Comparison of ENCODE assay signal across 19 cellular contexts in genomic region chr2:25482341-25482740, GRCh38.
A peak's percentile ranks its signal among the peaks of the same experiment; 100 is the strongest.
DNase-seq lines count a peak whose midpoint lies in the region; ATAC-seq and TF ChIP-seq lines count a peak whose summit lies in the region.
"Had no signal": no experiment of that assay in that cellular context is flagged by ENCODE, and none has a peak within 500 bp of the region (broad histone marks: within the 10 kb centered on the region; RNA-seq: fewer than 3 reads in every experiment).

No MANE protein-coding gene starts in this region.

- intact Hi-C loops in dendritic cell treated with granulocyte-macrophage colony-stimulating factor and Interleukin-4, amounts not matched to agents 40 ng/mL and 50 ng/mL, for 4 days (cut with micrococcal nuclease): no loop called here
- intact Hi-C loops in thyroid gland (cut with DNase I) (no loop called here), right lobe of liver (cut with DNase I) (no loop called here)

- H3K36me3 ChIP-seq in OCI-LY3 (replicated peaks; ENCODE audit: low read depth, low read length) (no peaks in the 10 kb centered on the region), thyroid gland (no peaks in the 10 kb centered on the region), right lobe of liver (no peaks in the 10 kb centered on the region)
- H3K36me3 ChIP-seq: prostate gland, suprapubic skin had no signal

- H3K4me1 Mint-ChIP-seq in dendritic cell treated with granulocyte-macrophage colony-stimulating factor and Interleukin-4, amounts not matched to agents 40 ng/mL and 50 ng/mL, for 4 days (ENCODE audit: low read depth): peaks cover 23% of the 10 kb centered on the region
- peaks cover 5% of the 10 kb centered on the region for H3K4me1 Mint-ChIP-seq in activated CD8-positive, alpha-beta T cell treated with anti-CD3 and anti-CD28 coated beads, Interleukin-2, amount 10 ng/mL, durations not matched to agents 7 days and 5 days (ENCODE audit: low read depth)

- H3K4me1 ChIP-seq in OCI-LY3 (ENCODE audit: low read length) (peaks cover 37% of the 10 kb centered on the region), thyroid gland (peaks cover 12 to 15% of the 10 kb centered on the region in 2 donors), right lobe of liver (no peaks in the 10 kb centered on the region)
- H3K4me1 ChIP-seq: prostate gland, suprapubic skin had no signal

- no peaks in the 10 kb centered on the region for H3K36me3 Mint-ChIP-seq in dendritic cell treated with granulocyte-macrophage colony-stimulating factor and Interleukin-4, amounts not matched to agents 40 ng/mL and 50 ng/mL, for 4 days (ENCODE audit: low read depth)
- peaks cover 1% of the 10 kb centered on the region for H3K36me3 Mint-ChIP-seq in activated CD8-positive, alpha-beta T cell treated with anti-CD3 and anti-CD28 coated beads, Interleukin-2, amount 10 ng/mL, durations not matched to agents 7 days and 5 days (ENCODE audit: low read depth)

- H3K27ac ChIP-seq in OCI-LY3 (ENCODE audit: low read length) (peak overlapping the region; percentile 96), thyroid gland (peak overlapping the region in 2 of 3 donors; percentile 33 to 69), right lobe of liver (no peak overlapping the region)
- H3K27ac ChIP-seq: heart right ventricle, suprapubic skin had no signal

- no peaks in the 10 kb centered on the region for H3K9me3 Mint-ChIP-seq in dendritic cell treated with granulocyte-macrophage colony-stimulating factor and Interleukin-4, amounts not matched to agents 40 ng/mL and 50 ng/mL, for 4 days
- H3K9me3 Mint-ChIP-seq in activated CD8-positive, alpha-beta T cell treated with anti-CD3 and anti-CD28 coated beads, Interleukin-2, amount 10 ng/mL, durations not matched to agents 7 days and 5 days (ENCODE audit: insufficient read depth): no peaks in the 10 kb centered on the region
- H3K9me3 Mint-ChIP-seq: effector memory CD8-positive, alpha-beta T cell had no signal

- no peaks in the 10 kb centered on the region for H3K9me3 ChIP-seq in OCI-LY3 (ENCODE audit: insufficient read depth, low read length)
- H3K9me3 ChIP-seq in thyroid gland: no peaks in the 10 kb centered on the region
- no peaks in the 10 kb centered on the region for H3K9me3 ChIP-seq in right lobe of liver
- H3K9me3 ChIP-seq: heart right ventricle, prostate gland, SK-N-SH, suprapubic skin had no signal

- no peak overlapping the region for H3K4me3 Mint-ChIP-seq in dendritic cell treated with granulocyte-macrophage colony-stimulating factor and Interleukin-4, amounts not matched to agents 40 ng/mL and 50 ng/mL, for 4 days
- H3K4me3 Mint-ChIP-seq in activated CD8-positive, alpha-beta T cell treated with anti-CD3 and anti-CD28 coated beads, Interleukin-2, amount 10 ng/mL, durations not matched to agents 7 days and 5 days: no peak overlapping the region
- H3K4me3 Mint-ChIP-seq: activated CD4-positive, alpha-beta T cell treated with anti-CD3 and anti-CD28 coated beads for 36 hours; effector memory CD8-positive, alpha-beta T cell had no signal

- CTCF ChIA-PET in activated CD8-positive, alpha-beta T cell treated with anti-CD3 and anti-CD28 coated beads, Interleukin-2, amount 10 ng/mL, durations not matched to agents 7 days and 5 days (lab: Charles Lee): interaction anchor here (1.4 kb wide), 1 partner anchor 11 kb away, joined by 3 read pairs; no protein-coding TSS in a partner anchor

- no peaks in the 10 kb centered on the region for H3K27me3 Mint-ChIP-seq in dendritic cell treated with granulocyte-macrophage colony-stimulating factor and Interleukin-4, amounts not matched to agents 40 ng/mL and 50 ng/mL, for 4 days
- H3K27me3 Mint-ChIP-seq in activated CD8-positive, alpha-beta T cell treated with anti-CD3 and anti-CD28 coated beads, Interleukin-2, amount 10 ng/mL, durations not matched to agents 7 days and 5 days (ENCODE audit: low read depth): no peaks in the 10 kb centered on the region
- H3K27me3 Mint-ChIP-seq: activated CD4-positive, alpha-beta T cell treated with anti-CD3 and anti-CD28 coated beads for 36 hours; effector memory CD8-positive, alpha-beta T cell had no signal

- H3K4me2 ChIP-seq in OCI-LY3 (ENCODE audit: low read length): peak overlapping the region; percentile 71
- H3K4me2 ChIP-seq: SK-N-SH had no signal

- WGBS in thyroid gland, 2 donors: 82 to 84% methylated on average over 5 of the region's 5 CpGs
- 81% methylated on average over 5 of the region's 5 CpGs for WGBS in right lobe of liver (ENCODE audit: insufficient coverage, low coverage, low lambda C conversion rate, missing lambda C conversion rate)

- H4K20me1 ChIP-seq in OCI-LY3 (ENCODE audit: insufficient read depth, low read length): no peaks in the 10 kb centered on the region

- H3K27ac Mint-ChIP-seq in dendritic cell treated with granulocyte-macrophage colony-stimulating factor and Interleukin-4, amounts not matched to agents 40 ng/mL and 50 ng/mL, for 4 days: peak overlapping the region; percentile 69
- H3K27ac Mint-ChIP-seq in activated CD8-positive, alpha-beta T cell treated with anti-CD3 and anti-CD28 coated beads, Interleukin-2, amount 10 ng/mL, durations not matched to agents 7 days and 5 days: no peak overlapping the region
- H3K27ac Mint-ChIP-seq: activated CD4-positive, alpha-beta T cell treated with anti-CD3 and anti-CD28 coated beads for 36 hours; effector memory CD8-positive, alpha-beta T cell had no signal

- DNase-seq in thyroid gland (no peak), right lobe of liver (no peak), DMS79 treated with DMSO at 0.1 percent for 48 hours (lab: John Stamatoyannopoulos, UW) (no peak)
- DNase-seq in activated CD8-positive, alpha-beta T cell treated with anti-CD3 and anti-CD28 coated beads, Interleukin-2, amount 10 ng/mL, durations not matched to agents 7 days and 5 days: no peak
- DNase-seq: activated CD4-positive, alpha-beta T cell treated with anti-CD3 and anti-CD28 coated beads for 36 hours; activated gamma-delta T cell treated with Interleukin-2 at 50 U/mL for 16 hours; effector memory CD8-positive, alpha-beta T cell; GDM1; heart right ventricle; kidney; NCI-H2029 treated with DMSO at 0.1 percent for 48 hours; NCI-H526; SK-N-SH had no signal

- ATAC-seq in GM21447 (IDR thresholded peaks at IDR 0.05; ENCODE audit: unreplicated experiment) (peak; percentile 41), right lobe of liver (no peak)
- no peak for ATAC-seq in activated CD8-positive, alpha-beta T cell treated with anti-CD3 and anti-CD28 coated beads, Interleukin-2, amount 10 ng/mL, durations not matched to agents 7 days and 5 days
- ATAC-seq: activated CD4-positive, alpha-beta T cell treated with anti-CD3 and anti-CD28 coated beads for 36 hours; effector memory CD8-positive, alpha-beta T cell; heart right ventricle; Panc1 had no signal

- H3K27me3 ChIP-seq in OCI-LY3 (ENCODE audit: low read depth, low read length) (no peaks in the 10 kb centered on the region), thyroid gland (no peaks in the 10 kb centered on the region), right lobe of liver (no peaks in the 10 kb centered on the region)
- H3K27me3 ChIP-seq: heart right ventricle, suprapubic skin had no signal

- POLR2A ChIA-PET in activated CD8-positive, alpha-beta T cell treated with anti-CD3 and anti-CD28 coated beads, Interleukin-2, amount 10 ng/mL, durations not matched to agents 7 days and 5 days (lab: Charles Lee): no interaction called here

- H3K4me3 ChIP-seq in OCI-LY3 (ENCODE audit: low read length) (peak overlapping the region; percentile 52), thyroid gland (replicated peaks in 1 of 3) (no peak overlapping the region), right lobe of liver (no peak overlapping the region)
- H3K4me3 ChIP-seq: heart right ventricle, prostate gland, suprapubic skin had no signal

- TF ChIP-seq POLR2A in thyroid gland (IDR thresholded peaks at IDR 0.05): no peak
- TF ChIP-seq POLR2A in right lobe of liver (IDR thresholded peaks at IDR 0.05): no peak

- H3K79me2 ChIP-seq in OCI-LY3 (ENCODE audit: low read length): no peaks in the 10 kb centered on the region

- TF ChIP-seq CTCF in OCI-LY3 (IDR thresholded peaks at IDR 0.05; ENCODE audit: low read depth, low read length) (no peak), thyroid gland (IDR thresholded peaks at IDR 0.05) (no peak), right lobe of liver (IDR thresholded peaks at IDR 0.05) (no peak)

- peak overlapping the region; percentile 25 for H2AFZ ChIP-seq in OCI-LY3 (ENCODE audit: low read depth, low read length)

- peak overlapping the region; percentile 67 for H3K9ac ChIP-seq in OCI-LY3 (ENCODE audit: low read length)
- H3K9ac ChIP-seq: SK-N-SH had no signal

Comparison
In these comparisons a context has a peak if more than half of its experiments do, and no peak if none do; other contexts are left out.
1. H3K27ac ChIP-seq: peak in OCI-LY3 (single experiment) and thyroid gland (2 of 3); none in right lobe of liver (0 of 3).